1 cellular context compared by ENCODE assay signal in genomic region chr10:123240776-123241175, GRCh38.
TF ChIP-seq lines count a peak whose summit lies in the region.

No MANE protein-coding gene starts in this region.

TF ChIP-seq in HepG2, 621 proteins besides CTCF, POLR2A, EP300 and RAD21 (continued from another document):
- TF ChIP-seq ATF1 (CRISPR knock-in tag; IDR thresholded peaks at IDR 0.05) (no peak), PAWR (CRISPR knock-in tag; IDR thresholded peaks at IDR 0.05; ENCODE audit: borderline replicate concordance) (no peak), ZNF569 (CRISPR knock-in tag; IDR thresholded peaks at IDR 0.05; ENCODE audit: borderline replicate concordance) (no peak), PCBP1 (IDR thresholded peaks at IDR 0.05; ENCODE audit: borderline replicate concordance, low read depth, low read length) (no peak), POLR2AphosphoS5 (IDR thresholded peaks at IDR 0.05; ENCODE audit: low read depth, low read length) (no peak), ZNF512 (CRISPR knock-in tag; IDR thresholded peaks at IDR 0.05) (no peak)
TF ChIP-seq in HepG2: peak in this region for 0.
